Comparison of ENCODE assay signal across 15 cellular contexts in the genomic region with DNA sequence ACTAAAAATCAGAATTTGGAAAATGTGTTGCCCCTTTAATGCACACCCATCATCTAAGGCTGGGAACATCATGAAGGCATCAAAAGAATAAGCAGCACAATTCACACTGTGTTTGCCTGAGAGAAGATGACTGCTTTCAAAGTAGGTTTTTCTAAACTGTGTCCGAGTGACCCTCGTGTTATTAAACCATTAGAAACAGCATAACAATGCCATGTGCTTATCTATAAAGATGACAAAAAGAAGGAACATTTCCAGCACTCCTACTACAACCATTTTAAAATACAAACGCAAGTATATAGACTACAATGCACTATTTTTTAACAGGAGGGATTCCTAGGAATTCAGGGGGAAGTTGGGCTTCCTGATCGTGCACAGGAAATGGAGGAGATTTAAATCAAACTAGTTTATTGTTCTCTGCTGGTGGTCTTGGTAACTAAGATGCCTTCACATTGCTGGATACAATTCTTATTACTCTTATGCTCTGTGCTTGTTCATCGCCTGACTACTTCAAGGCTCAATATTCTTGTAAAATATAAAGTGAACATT.
DNase-seq lines count a peak whose midpoint lies in the region; ATAC-seq and TF ChIP-seq lines count a peak whose summit lies in the region.
"Had no signal": no experiment of that assay in that cellular context is flagged by ENCODE, and none has a peak within 500 bp of the region (broad histone marks: within the 10 kb centered on the region; RNA-seq: fewer than 3 reads in every experiment).

No MANE protein-coding gene starts in this region.

- no peak overlapping the region for H2AFZ ChIP-seq in smooth muscle cell (ENCODE audit: low read depth)

- H3K9me3 ChIP-seq in HUES6 (ENCODE audit: control insufficient read depth, insufficient read depth, low read depth, low read length) (no peaks in the 10 kb centered on the region), smooth muscle cell (replicated peaks; ENCODE audit: low read depth) (no peaks in the 10 kb centered on the region)
- H3K9me3 ChIP-seq: BLaER1 treated with 17β-estradiol and CSF1 and Interleukin-3, amounts not matched to agents 10 nM and 100 nM; transverse colon had no signal

- H3K27ac Mint-ChIP-seq in activated B cell treated with CpG ODN at 0.5 μM for 24 hours: peak overlapping the region; percentile 93
- H3K27ac Mint-ChIP-seq in glutamatergic neuron (ENCODE audit: unreplicated experiment): peak overlapping the region; percentile 68

- 89% methylated on average over 5 of the region's 5 CpGs for WGBS in smooth muscle cell (ENCODE audit: low lambda C conversion rate)

- H3K4me1 Mint-ChIP-seq in activated B cell treated with CpG ODN at 0.5 μM for 24 hours (peaks cover 69% of the 10 kb centered on the region), glutamatergic neuron (ENCODE audit: low read depth, unreplicated experiment) (peaks cover 23% of the 10 kb centered on the region)
- H3K4me1 Mint-ChIP-seq: central memory CD8-positive, alpha-beta T cell had no signal

- H3K4me2 ChIP-seq in smooth muscle cell: no peak overlapping the region

- H4K20me1 ChIP-seq in smooth muscle cell (ENCODE audit: low read depth): no peaks in the 10 kb centered on the region

- POLR2A ChIA-PET in activated B cell treated with CpG ODN at 0.5 μM for 24 hours (lab: Charles Lee): interaction anchor here (0.6 to 1.0 kb wide), 3 partner anchors 9 to 57 kb away, joined by 3 to 8 read pairs (median 3); no protein-coding TSS in a partner anchor

- intact Hi-C loops in activated B cell treated with CpG ODN at 0.5 μM for 24 hours (cut with micrococcal nuclease): loop anchor here (10.0 kb wide), 2 partner anchors 850 to 1040 kb away; a partner anchor contains a TSS

- peaks cover 8% of the 10 kb centered on the region for H3K79me2 ChIP-seq in smooth muscle cell (ENCODE audit: low read depth)

- H3K27ac ChIP-seq in HUES6 (ENCODE audit: low read depth, low read length) (0 out of 2 replicates have a peak overlapping the region, but pooled peaks have one; percentile 7), smooth muscle cell (ENCODE audit: low read depth) (peak overlapping the region; percentile 87)
- H3K27ac ChIP-seq: transverse colon had no signal

- DNase-seq in activated B cell treated with CpG ODN at 0.5 μM for 24 hours (no peak), glutamatergic neuron (no peak), smooth muscle cell (lab: John Stamatoyannopoulos, UW; ENCODE audit: unreplicated experiment) (no peak), NCI-H2196 treated with DMSO at 0.1 percent for 48 hours (lab: John Stamatoyannopoulos, UW; ENCODE audit: unreplicated experiment) (no peak), AML-193 (lab: John Stamatoyannopoulos, UW) (no peak)
- DNase-seq: NCI-H2081; NCI-H526 treated with DMSO at 0.1 percent for 48 hours; stimulated activated CD4-positive, alpha-beta T cell treated with anti-CD3 and anti-CD28 coated beads, Interleukin-4, amount 100 ng/mL, for 1 hour; transverse colon had no signal

- no peak for TF ChIP-seq CTCF in activated B cell treated with CpG ODN at 0.5 μM for 24 hours (IDR thresholded peaks at IDR 0.05)
- TF ChIP-seq CTCF in glutamatergic neuron (IDR thresholded peaks at IDR 0.05; ENCODE audit: partially characterized antibody, unreplicated experiment): no peak
- TF ChIP-seq CTCF in smooth muscle cell (IDR thresholded peaks at IDR 0.05; ENCODE audit: borderline replicate concordance, insufficient read depth, poor library complexity, severe bottlenecking): no peak

- ATAC-seq in activated B cell treated with CpG ODN at 0.5 μM for 24 hours (ENCODE audit: low read depth) (no peak), HG03108 (IDR thresholded peaks at IDR 0.05; ENCODE audit: unreplicated experiment) (no peak), GM19395 (IDR thresholded peaks at IDR 0.05; ENCODE audit: unreplicated experiment) (no peak)
- ATAC-seq: sciatic nerve had no signal

- H3K9ac ChIP-seq in HUES6 (ENCODE audit: low read length) (no peak overlapping the region), smooth muscle cell (ENCODE audit: low read depth) (no peak overlapping the region)
- H3K9ac ChIP-seq: BLaER1 treated with 17β-estradiol and CSF1 and Interleukin-3, amounts not matched to agents 10 nM and 100 nM had no signal

- H3K36me3 ChIP-seq in HUES6 (ENCODE audit: control insufficient read depth, insufficient read depth, low read length): peaks cover 47% of the 10 kb centered on the region
- peaks cover 14% of the 10 kb centered on the region for H3K36me3 ChIP-seq in smooth muscle cell (ENCODE audit: low read depth)
- H3K36me3 ChIP-seq: transverse colon had no signal

- H3K4me3 ChIP-seq in HUES6 (ENCODE audit: low read depth, low read length) (no peak overlapping the region), smooth muscle cell (no peak overlapping the region)
- H3K4me3 ChIP-seq: BLaER1 treated with 17β-estradiol and CSF1 and Interleukin-3, amounts not matched to agents 10 nM and 100 nM; transverse colon had no signal

- peaks cover 14% of the 10 kb centered on the region for H3F3A ChIP-seq in smooth muscle cell (ENCODE audit: low read depth)

- peak overlapping the region; percentile 29 for H3K4me3 Mint-ChIP-seq in activated B cell treated with CpG ODN at 0.5 μM for 24 hours
- H3K4me3 Mint-ChIP-seq in glutamatergic neuron (ENCODE audit: unreplicated experiment): no peak overlapping the region
- H3K4me3 Mint-ChIP-seq: central memory CD8-positive, alpha-beta T cell had no signal

- H3K27me3 ChIP-seq in HUES6 (ENCODE audit: control insufficient read depth, insufficient read depth, low read length) (no peaks in the 10 kb centered on the region), smooth muscle cell (ENCODE audit: low read depth) (no peaks in the 10 kb centered on the region)
- H3K27me3 ChIP-seq: BLaER1 treated with 17β-estradiol and CSF1 and Interleukin-3, amounts not matched to agents 10 nM and 100 nM; transverse colon had no signal

- H3K36me3 Mint-ChIP-seq in activated B cell treated with CpG ODN at 0.5 μM for 24 hours (ENCODE audit: low read depth) (peaks cover 82% of the 10 kb centered on the region), glutamatergic neuron (ENCODE audit: unreplicated experiment) (peaks cover 5% of the 10 kb centered on the region)

- H3K9me3 Mint-ChIP-seq in activated B cell treated with CpG ODN at 0.5 μM for 24 hours (no peaks in the 10 kb centered on the region), glutamatergic neuron (ENCODE audit: unreplicated experiment) (no peaks in the 10 kb centered on the region)
- H3K9me3 Mint-ChIP-seq: central memory CD8-positive, alpha-beta T cell had no signal

- peaks cover 27% of the 10 kb centered on the region for H3K4me1 ChIP-seq in HUES6 (ENCODE audit: control insufficient read depth, insufficient read depth, low read length)
- H3K4me1 ChIP-seq in smooth muscle cell (ENCODE audit: low read depth): peaks cover 23% of the 10 kb centered on the region

- H3K27me3 Mint-ChIP-seq in activated B cell treated with CpG ODN at 0.5 μM for 24 hours (no peaks in the 10 kb centered on the region), glutamatergic neuron (ENCODE audit: unreplicated experiment) (no peaks in the 10 kb centered on the region)
- H3K27me3 Mint-ChIP-seq: central memory CD8-positive, alpha-beta T cell had no signal

- CTCF ChIA-PET in activated B cell treated with CpG ODN at 0.5 μM for 24 hours (lab: Charles Lee): no interaction called here
